Comparison of ENCODE assay signal across 8 cellular contexts in the genomic region with DNA sequence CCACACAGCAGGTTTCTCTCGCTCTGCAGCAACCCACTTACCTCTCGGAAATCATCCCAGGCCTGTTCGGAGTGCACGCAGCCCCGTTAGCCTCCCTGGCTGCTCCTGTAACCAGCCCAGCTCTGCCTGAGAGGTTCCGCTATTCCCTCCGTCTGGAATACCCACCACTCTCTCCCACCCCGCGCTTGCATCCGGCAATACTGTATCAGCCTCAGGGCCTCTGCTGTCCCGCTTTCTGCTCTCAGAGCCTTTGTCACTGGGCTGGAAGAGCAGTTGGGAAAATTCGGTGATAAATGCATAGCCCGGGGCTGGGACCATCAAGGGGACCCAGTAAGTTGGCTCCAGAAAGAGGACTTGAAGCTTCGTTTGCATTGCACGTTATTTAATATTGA. TPM values are rescaled to one million over a fixed set of nuclear protein-coding genes. Genes with fewer than 3 reads are reported as not detected.
DNase-seq lines count a peak whose midpoint lies in the region; ATAC-seq, FAIRE-seq and TF ChIP-seq lines count a peak whose summit lies in the region.

No MANE protein-coding gene starts in this region.

- no peak overlapping the region for H3K9ac ChIP-seq in H9 (ENCODE audit: extremely low read depth, insufficient read length, low read length)
- H3K9ac ChIP-seq in K562 (ENCODE audit: insufficient read depth in 1 of 2, low read depth in 2 of 2, low read length in 2 of 2) = peak overlapping the region; percentile 54 to 89

- H3K23ac ChIP-seq in H9 (ENCODE audit: insufficient read length, low read depth, low read length) = no peak overlapping the region

- ATAC-seq in K562 = no peak
- ATAC-seq in HG02840 (IDR thresholded peaks at IDR 0.05; ENCODE audit: low FRiP score, unreplicated experiment) = no peak
- ATAC-seq in HG02970 (IDR thresholded peaks at IDR 0.05; ENCODE audit: low FRiP score, unreplicated experiment) = no peak
- no peak for ATAC-seq in esophagus mucosa

- no peak for TF ChIP-seq RAD21 in K562 (CRISPR knock-in tag; conservative IDR thresholded peaks at IDR 0.05 in 1 of 2, IDR thresholded peaks at IDR 0.05 in 1 of 2)

- no peak overlapping the region for H2BK12ac ChIP-seq in H9 (ENCODE audit: insufficient read length, low read depth, low read length)

- intact Hi-C loops in K562 (cut with micrococcal nuclease) = no loop called here

- peak overlapping the region; percentile 57 for H3K4me2 ChIP-seq in H9 (ENCODE audit: insufficient read depth, insufficient read length, low read length)
- H3K4me2 ChIP-seq in K562 (ENCODE audit: insufficient read depth, low read length) = peak overlapping the region; percentile 89

- H2BK5ac ChIP-seq in H9 (ENCODE audit: insufficient read length, low read length) = no peak overlapping the region

- H3K79me2 ChIP-seq in ACC112 (ENCODE audit: control insufficient read depth, insufficient read depth, low read length, unreplicated experiment) (no peaks in the 10 kb centered on the region), H9 (ENCODE audit: insufficient read depth, low read length) (no peaks in the 10 kb centered on the region), K562 (ENCODE audit: control insufficient read depth, insufficient read depth, low read length) (no peaks in the 10 kb centered on the region)

- no peak overlapping the region for H4K5ac ChIP-seq in H9 (ENCODE audit: insufficient read length, low read depth, low read length)

- H3K14ac ChIP-seq in H9 (ENCODE audit: insufficient read depth, low read length) = no peak overlapping the region

- H2BK120ac ChIP-seq in H9 (ENCODE audit: low read depth, low read length, poor library complexity, severe bottlenecking) = no peak overlapping the region

- no peaks in the 10 kb centered on the region for H3K79me1 ChIP-seq in H9 (ENCODE audit: insufficient read depth, low read depth, low read length, poor library complexity, severe bottlenecking)

- H2BK20ac ChIP-seq in H9 (ENCODE audit: low read depth, low read length, poor library complexity, severe bottlenecking) = no peak overlapping the region

- in situ Hi-C loops in K562 (cut with MboI) = no loop called here

- no peaks in the 10 kb centered on the region; a peak in 1 of 7 replicates for H3K36me3 Mint-ChIP-seq in H9 (ENCODE audit: insufficient read depth in 1 of 3, low read depth in 3 of 3)

- peak overlapping the region; percentile 61 to 83 for H3K4me3 Mint-ChIP-seq in H9

- H3K23me2 ChIP-seq in H9 (ENCODE audit: insufficient read length, low read depth, low read length, poor library complexity, severe bottlenecking) = peaks cover 5% of the 10 kb centered on the region

- no peak overlapping the region for H4K8ac ChIP-seq in H9 (replicated peaks; ENCODE audit: insufficient read length, low read depth, low read length)

- H3K27me3 ChIP-seq in ACC112 (ENCODE audit: insufficient read depth, low read length) (no peaks in the 10 kb centered on the region), H9 (ENCODE audit: insufficient read depth, low read length) (no peaks in the 10 kb centered on the region), K562 (ENCODE audit: control insufficient read depth in 2 of 2, insufficient read depth in 2 of 2, low read length in 2 of 2) (no peaks in the 10 kb centered on the region), mononuclear cell (ENCODE audit: insufficient read depth, low read length) (no peaks in the 10 kb centered on the region)

- H3K27ac Mint-ChIP-seq in H9 = no peak overlapping the region

- H3K56ac ChIP-seq in H9 (ENCODE audit: insufficient read length, low read depth, low read length) = no peak overlapping the region

- H3K4me1 Mint-ChIP-seq in H9 = peaks cover 24 to 31% of the 10 kb centered on the region in 2 experiments

- no peak overlapping the region for H3K4ac ChIP-seq in H9 (ENCODE audit: low read depth, low read length)

- H4K20me1 ChIP-seq in H9 (ENCODE audit: control insufficient read depth, insufficient read depth, insufficient read length) (no peaks in the 10 kb centered on the region), K562 (replicated peaks; ENCODE audit: control insufficient read depth, insufficient read depth, low read length) (no peaks in the 10 kb centered on the region)

- no peak for FAIRE-seq in K562 (lab: Jason Lieb, UNC)

- H3K27me3 Mint-ChIP-seq in H9 (ENCODE audit: low read depth) = peaks cover 89% of the 10 kb centered on the region

- H2AFZ ChIP-seq in ACC112 (ENCODE audit: low read length, unreplicated experiment) = peak overlapping the region; percentile 72
- H2AFZ ChIP-seq in H9 (ENCODE audit: low read length) = no peak overlapping the region
- peak overlapping the region; percentile 98 for H2AFZ ChIP-seq in K562 (ENCODE audit: low read depth, low read length)

- POLR2A ChIA-PET in K562 (lab: Yijun Ruan, JAX) = interaction anchor here (0.8 to 1.0 kb wide), 4 partner anchors 11 to 207 kb away, joined by 3 to 4 read pairs (median 4); no protein-coding TSS in a partner anchor

- no peak overlapping the region for H4K91ac ChIP-seq in H9 (ENCODE audit: insufficient read length, low read depth, low read length)

- H3K9me3 ChIP-seq in H9 (ENCODE audit: control insufficient read depth, low read depth, low read length) (no peaks in the 10 kb centered on the region), K562 (replicated peaks; ENCODE audit: control insufficient read depth, insufficient read depth, low read depth, low read length) (no peaks in the 10 kb centered on the region), mononuclear cell (ENCODE audit: low read depth, low read length) (no peaks in the 10 kb centered on the region)

- TF ChIP-seq POLR2A in K562 (conservative IDR thresholded peaks at IDR 0.05) = no peak

- BruUV-seq in K562 (replicated peaks; lab: Mats Ljungman, UMichigan) = no TSS peak

- H3K9me3 Mint-ChIP-seq in H9 = no peaks in the 10 kb centered on the region; a peak in 1 of 5 replicates

- CTCF ChIA-PET in K562 (lab: Yijun Ruan, JAX; ENCODE audit: low intra/inter-chr PET ratio) = no interaction called here

- whole genome bisulfite sequencing in H9 (ENCODE audit: extremely low coverage, insufficient read length, low lambda C conversion rate) = no CpG with 5 or more reads among the region's 15 CpGs
- WGBS in K562 (ENCODE audit: insufficient coverage, low coverage, missing lambda C conversion rate) = 35% methylated on average over 15 of the region's 15 CpGs

- no peak for TF ChIP-seq EP300 in K562 (IDR thresholded peaks at IDR 0.05; ENCODE audit: low read length)

- H2BK15ac ChIP-seq in H9 (ENCODE audit: low read depth, low read length) = no peak overlapping the region

- TF ChIP-seq CTCF in H9 (conservative IDR thresholded peaks at IDR 0.05) = no peak
- TF ChIP-seq CTCF in K562 (IDR thresholded peaks at IDR 0.05 in 2 of 3, conservative IDR thresholded peaks at IDR 0.05 in 1 of 3; ENCODE audit: insufficient read depth in 2 of 3, low read depth in 1 of 3, low read length in 3 of 3) = no peak

- H3K18ac ChIP-seq in H9 (ENCODE audit: insufficient read length, low read depth, low read length) = no peak overlapping the region

- peaks cover 4% of the 10 kb centered on the region for H3K4me1 ChIP-seq in ACC112 (ENCODE audit: control insufficient read depth, insufficient read depth, low read length, unreplicated experiment)
- H3K4me1 ChIP-seq in H9 (ENCODE audit: insufficient read depth, low read length) = peaks cover 2% of the 10 kb centered on the region; the same call in 1 of the 2 replicates
- peaks cover 15 to 39% of the 10 kb centered on the region in 2 experiments for H3K4me1 ChIP-seq in K562 (replicated peaks in 1 of 2; ENCODE audit: control insufficient read depth in 2 of 2, insufficient read depth in 2 of 2, low read length in 2 of 2)
- H3K4me1 ChIP-seq in mononuclear cell (ENCODE audit: insufficient read depth, low read length) = peaks cover 39% of the 10 kb centered on the region

- DNase-seq in H9 = peak; percentile 50
- DNase-seq in K562 (ENCODE audit: extremely low read depth in 1 of 4, low spot score in 3 of 4) = no peak
- DNase-seq in activated CD4-positive, CD25-positive, alpha-beta regulatory T cell treated with anti-CD3 and anti-CD28 coated beads, Interleukin-2, amount 50 U/mL, for 72 hours = no peak

- H3T11ph ChIP-seq in H9 (ENCODE audit: low read length) = no peak overlapping the region

- H3K27ac ChIP-seq in ACC112 (ENCODE audit: low read depth, low read length) (no peak overlapping the region), H9 (ENCODE audit: insufficient read length, low read depth, low read length) (no peak overlapping the region), K562 (ENCODE audit: extremely low read depth, low read depth, low read length) (peak overlapping the region; percentile 64; the same call in 2 of the 3 replicates)

- H3K4me3 ChIP-seq in ACC112 (ENCODE audit: low read depth, low read length) (peak overlapping the region; percentile 83), K562 (peak overlapping the region; percentile 49), mononuclear cell (ENCODE audit: low read length) (peak overlapping the region; percentile 51)

- H3K9me1 ChIP-seq in K562 (ENCODE audit: control insufficient read depth, insufficient read depth, low read length) = no peaks in the 10 kb centered on the region

- H3K36me3 ChIP-seq in ACC112 (ENCODE audit: insufficient read depth, low read length) (no peaks in the 10 kb centered on the region), K562 (ENCODE audit: control insufficient read depth, insufficient read depth, low read length) (no peaks in the 10 kb centered on the region)

- H2AK5ac ChIP-seq in H9 (ENCODE audit: insufficient read length, low read length) = no peak overlapping the region

RNA-seq across cellular contexts. Expression of a gene that starts 0.8 kb away (rescaled TPM):
- total RNA-seq in H9 (2021) (1.1 and 1.7 TPM in 2 replicates), K562 (2014; rRNA removed) (3.3 and 6.1 TPM in 2 replicates), K562 (2014; rRNA removed; fragmentation: Illumina TruSeq; extraction: Trizol) (1.1 and 1.2 TPM in 2 replicates), K562 (2015; rRNA removed; fragmentation: Illumina TruSeq; extraction: Trizol) (3.4 and 3.5 TPM in 2 replicates), K562 (2021) (1.8 TPM in 2 replicates), mononuclear cell (not detected), esophagus mucosa (0.40 TPM)
- 5.1 and 7.6 TPM in 2 replicates for total RNA-seq in K562 (2011; cell fraction: chromatin; rRNA removed; ENCODE audit: low replicate concordance)
- 5.1 and 5.5 TPM in 2 replicates for total RNA-seq in K562 (2011; cell fraction: nucleolus; rRNA removed)
- total RNA-seq in K562 (2011; cell fraction: nucleoplasm; rRNA removed) = 2.7 and 4.5 TPM in 2 replicates
- polyA plus RNA-seq in K562 (2011; rRNA removed) (3.3 and 3.5 TPM in 2 replicates), K562 (2014; fragmentation: Illumina TruSeq; extraction: Trizol) (1.8 and 3.1 TPM in 2 replicates), K562 (2014; fragmentation: Nextera tagmentation; extraction: Ambion mirVana) (1 to 10 TPM; 1.2 to 1.5 TPM), K562 (2014; rRNA removed) (2.5 and 4.4 TPM in 2 replicates)
- 3.0 TPM in 2 replicates for polyA plus RNA-seq in K562 (2011; cell fraction: cytosol; rRNA removed)
- 6.5 and 7.6 TPM in 2 replicates for polyA plus RNA-seq in K562 (2011; cell fraction: nucleus; rRNA removed)
- 2.3 and 10.0 TPM in 2 replicates for polyA plus RNA-seq in K562 (2012)
- 0.70 and 0.78 TPM in 2 replicates for polyA minus RNA-seq in K562 (2011; rRNA and poly(A)+ RNA removed)
- polyA minus RNA-seq in K562 (2011; cell fraction: cytosol; rRNA and poly(A)+ RNA removed) = 1.1 TPM in 1 of 2 replicates, not detected in the other
- polyA minus RNA-seq in K562 (2011; cell fraction: nucleus; rRNA and poly(A)+ RNA removed) = 0.94 and 2.4 TPM in 2 replicates

RNA-seq across cellular contexts. Expression of a gene that starts 31.8 kb away (rescaled TPM):
- total RNA-seq in H9 (2021) (4.3 and 4.6 TPM in 2 replicates), K562 (2014; rRNA removed) (6.5 and 8.6 TPM in 2 replicates), K562 (2014; rRNA removed; fragmentation: Illumina TruSeq; extraction: Trizol) (11.2 and 13.5 TPM in 2 replicates), K562 (2015; rRNA removed; fragmentation: Illumina TruSeq; extraction: Trizol) (10.2 and 11.2 TPM in 2 replicates), K562 (2021) (6.7 and 6.8 TPM in 2 replicates), mononuclear cell (1.4 TPM), esophagus mucosa (2.4 TPM)
- 62.3 and 82.9 TPM in 2 replicates for total RNA-seq in K562 (2011; cell fraction: chromatin; rRNA removed; ENCODE audit: low replicate concordance)
- 40.1 and 43.2 TPM in 2 replicates for total RNA-seq in K562 (2011; cell fraction: nucleolus; rRNA removed)
- total RNA-seq in K562 (2011; cell fraction: nucleoplasm; rRNA removed) = 32.5 and 41.6 TPM in 2 replicates
- polyA plus RNA-seq in K562 (2011; rRNA removed) (12.3 and 14.5 TPM in 2 replicates), K562 (2014; fragmentation: Illumina TruSeq; extraction: Trizol) (7.7 and 10.7 TPM in 2 replicates), K562 (2014; fragmentation: Nextera tagmentation; extraction: Ambion mirVana) (1 to 10 TPM; 4.3 to 4.9 TPM), K562 (2014; rRNA removed) (8.1 and 8.2 TPM in 2 replicates)
- polyA plus RNA-seq in K562 (2011; cell fraction: cytosol; rRNA removed) = 4.5 and 6.9 TPM in 2 replicates
- 11.2 and 12.3 TPM in 2 replicates for polyA plus RNA-seq in K562 (2011; cell fraction: nucleus; rRNA removed)
- polyA plus RNA-seq in K562 (2012) = 5.9 and 14.5 TPM in 2 replicates
- polyA minus RNA-seq in K562 (2011; rRNA and poly(A)+ RNA removed) = 22.6 and 25.0 TPM in 2 replicates
- 3.2 and 4.4 TPM in 2 replicates for polyA minus RNA-seq in K562 (2011; cell fraction: cytosol; rRNA and poly(A)+ RNA removed)
- polyA minus RNA-seq in K562 (2011; cell fraction: nucleus; rRNA and poly(A)+ RNA removed) = 5.4 and 7.1 TPM in 2 replicates

RNA-seq across cellular contexts. Expression of a gene that starts 52.5 kb away (rescaled TPM):
- total RNA-seq in H9 (2021) = 3.1 and 4.2 TPM in 2 replicates
- 30.9 and 72.5 TPM in 2 replicates for total RNA-seq in K562 (2011; cell fraction: chromatin; rRNA removed; ENCODE audit: low replicate concordance)
- total RNA-seq in K562 (2011; cell fraction: nucleolus; rRNA removed) = 30.0 and 48.0 TPM in 2 replicates
- total RNA-seq in K562 (2011; cell fraction: nucleoplasm; rRNA removed) = 19.1 and 21.2 TPM in 2 replicates
- 5.5 and 6.4 TPM in 2 replicates for total RNA-seq in K562 (2014; rRNA removed)
- total RNA-seq in K562 (2014; rRNA removed; fragmentation: Illumina TruSeq; extraction: Trizol) = 2.4 and 2.7 TPM in 2 replicates
- total RNA-seq in K562 (2015; rRNA removed; fragmentation: Illumina TruSeq; extraction: Trizol) = 4.4 and 4.5 TPM in 2 replicates
- total RNA-seq in K562 (2021) = 13.1 and 15.2 TPM in 2 replicates
- 10.7 and 12.0 TPM in 2 replicates for polyA plus RNA-seq in K562 (2011; rRNA removed)
- polyA plus RNA-seq in K562 (2011; cell fraction: cytosol; rRNA removed) = 6.0 and 17.7 TPM in 2 replicates
- polyA plus RNA-seq in K562 (2011; cell fraction: nucleus; rRNA removed) = 34.3 and 67.6 TPM in 2 replicates
- polyA plus RNA-seq in K562 (2012) = 25.8 and 36.0 TPM in 2 replicates
- polyA plus RNA-seq in K562 (2014; fragmentation: Illumina TruSeq; extraction: Trizol) = 6.2 and 8.8 TPM in 2 replicates
- polyA plus RNA-seq in K562 (2014; fragmentation: Nextera tagmentation; extraction: Ambion mirVana) = under 1 TPM; 0.35 to 0.53 TPM
- 10.5 and 10.6 TPM in 2 replicates for polyA plus RNA-seq in K562 (2014; rRNA removed)
- 2.9 and 8.1 TPM in 2 replicates for polyA minus RNA-seq in K562 (2011; rRNA and poly(A)+ RNA removed)
- 10.4 and 11.6 TPM in 2 replicates for polyA minus RNA-seq in K562 (2011; cell fraction: cytosol; rRNA and poly(A)+ RNA removed)
- 6.6 and 9.0 TPM in 2 replicates for polyA minus RNA-seq in K562 (2011; cell fraction: nucleus; rRNA and poly(A)+ RNA removed)
- total RNA-seq in mononuclear cell = 4.4 TPM
- 6.3 TPM for total RNA-seq in esophagus mucosa
